ENCODE assay signal across 21 cellular contexts in the genomic region with DNA sequence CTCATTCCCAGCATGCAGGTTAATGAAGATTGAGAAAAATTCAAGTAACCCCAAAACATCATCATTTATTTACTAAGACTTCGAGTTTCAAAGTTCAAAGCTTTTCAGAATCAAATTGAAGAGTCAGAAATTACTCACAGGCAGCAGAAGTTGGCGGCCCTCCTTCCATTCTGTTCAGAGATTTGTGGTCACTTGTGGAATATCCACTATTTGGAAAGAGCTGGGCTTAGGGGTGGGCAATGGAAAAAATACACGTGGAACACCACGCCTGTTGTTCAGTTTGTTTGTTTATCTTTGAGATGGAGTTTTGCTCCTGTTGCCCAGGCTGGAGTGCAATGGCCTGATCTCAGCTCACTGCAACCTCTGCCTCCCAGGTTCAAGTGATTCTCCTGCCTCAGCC.
"Had no signal": no experiment of that assay in that cellular context is flagged by ENCODE, and none has a peak within 500 bp of the region (broad histone marks: within the 10 kb centered on the region; RNA-seq: fewer than 3 reads in every experiment).

No MANE protein-coding gene starts in this region.

- H3K4me1 Mint-ChIP-seq: nephron had no signal

- H3K4me1 ChIP-seq: right lobe of liver had no signal

- H3K9me3 ChIP-seq: pancreas, right lobe of liver, spleen, thoracic aorta, transverse colon had no signal

- H3K9me3 Mint-ChIP-seq: naive B cell; nephron; stimulated activated memory B cell treated with anti-CD40 and anti-IgM and Interleukin-4, amounts not matched to agents 10 μg/mL and 1 μg/mL and 100 μg/mL, for 72 hours; stimulated activated naive CD8-positive, alpha-beta T cell treated with anti-CD3 and anti-CD28 coated beads, Interleukin-15, Interleukin-2, amounts not matched to agents 100 ng/mL and 50 ng/mL, for 24 hours had no signal

- H3K27me3 ChIP-seq: dorsolateral prefrontal cortex, pancreas, right lobe of liver, spleen, transverse colon had no signal

- H3K36me3 ChIP-seq: pancreas, right lobe of liver, spleen, thoracic aorta, transverse colon had no signal

- H3K27ac Mint-ChIP-seq: nephron; progenitor cell of endocrine pancreas; stimulated activated memory B cell treated with anti-CD40 and anti-IgM and Interleukin-4, amounts not matched to agents 10 μg/mL and 1 μg/mL and 100 μg/mL, for 72 hours; stimulated activated naive CD8-positive, alpha-beta T cell treated with anti-CD3 and anti-CD28 coated beads, Interleukin-15, Interleukin-2, amounts not matched to agents 100 ng/mL and 50 ng/mL, for 24 hours had no signal

- H3K4me3 ChIP-seq: coronary artery, dorsolateral prefrontal cortex, lung, pancreas, right lobe of liver, spleen, thoracic aorta, transverse colon had no signal

- H3K36me3 Mint-ChIP-seq: naive B cell; stimulated activated memory B cell treated with anti-CD40 and anti-IgM and Interleukin-4, amounts not matched to agents 10 μg/mL and 1 μg/mL and 100 μg/mL, for 72 hours had no signal

- H3K27ac ChIP-seq: pancreas, right lobe of liver, thoracic aorta had no signal

- ATAC-seq: pancreas; right lobe of liver; stimulated activated memory B cell treated with anti-CD40 and anti-IgM and Interleukin-4, amounts not matched to agents 10 μg/mL and 1 μg/mL and 100 μg/mL, for 72 hours had no signal

- DNase-seq: caudate nucleus; dorsolateral prefrontal cortex; effector CD8-positive, alpha-beta T cell; hippocampal formation; mesendoderm; naive B cell; occipital lobe; pancreas; right lobe of liver; spleen; stimulated activated CD4-positive, alpha-beta T cell treated with anti-CD3 and anti-CD28 coated beads, Interleukin-15, amount 100 ng/mL, for 24 hours; stimulated activated CD4-positive, alpha-beta T cell treated with anti-CD3 and anti-CD28 coated beads, Interleukin-1b, Interleukin-23, amount 100 ng/mL, for 48 hours; stimulated activated CD4-positive, alpha-beta T cell treated with anti-CD3 and anti-CD28 coated beads, Interleukin-4, amount 100 ng/mL, for 24 hours; transverse colon had no signal

- H3K4me3 Mint-ChIP-seq: naive B cell; nephron; stimulated activated memory B cell treated with anti-CD40 and anti-IgM and Interleukin-4, amounts not matched to agents 10 μg/mL and 1 μg/mL and 100 μg/mL, for 72 hours; stimulated activated naive CD8-positive, alpha-beta T cell treated with anti-CD3 and anti-CD28 coated beads, Interleukin-15, Interleukin-2, amounts not matched to agents 100 ng/mL and 50 ng/mL, for 24 hours had no signal

- H3K27me3 Mint-ChIP-seq: naive B cell; progenitor cell of endocrine pancreas; stimulated activated memory B cell treated with anti-CD40 and anti-IgM and Interleukin-4, amounts not matched to agents 10 μg/mL and 1 μg/mL and 100 μg/mL, for 72 hours; stimulated activated naive CD8-positive, alpha-beta T cell treated with anti-CD3 and anti-CD28 coated beads, Interleukin-15, Interleukin-2, amounts not matched to agents 100 ng/mL and 50 ng/mL, for 24 hours had no signal
